8 cellular contexts compared by ENCODE assay signal in genomic region chr5:43073597-43074546, GRCh38. TPM values are rescaled to one million over a fixed set of nuclear protein-coding genes. Genes with fewer than 3 reads are reported as not detected.
DNase-seq lines count a peak whose midpoint lies in the region; ATAC-seq, FAIRE-seq and TF ChIP-seq lines count a peak whose summit lies in the region.

No MANE protein-coding gene starts in this region.

- no peaks in the 10 kb centered on the region for H3K27me3 Mint-ChIP-seq in memory B cell

- in situ Hi-C loops in GM12878 (cut with MboI): loop anchor here (10.0 kb wide), 1 partner anchor 311 kb away; no protein-coding TSS in a partner anchor

- peaks cover 17% of the 10 kb centered on the region for H3K36me3 Mint-ChIP-seq in memory B cell

- no peak overlapping the region for H3K4me3 Mint-ChIP-seq in memory B cell

- peak; percentile 56 for DNase-seq in A172 (ENCODE audit: low spot score)
- peak; percentile 58 for DNase-seq in GM03348 (ENCODE audit: low spot score)
- peak; percentile 48 for DNase-seq in NCI-H1105 (lab: John Stamatoyannopoulos, UW)
- DNase-seq in SK-N-SH: peak; percentile 54
- no peak for DNase-seq in GM12878 (ENCODE audit: low read depth, low spot score)
- peak in 1 of 2 donors; percentile 59 for DNase-seq in memory B cell (ENCODE audit: low spot score in 2 of 2)

- no peak overlapping the region for H3K4me3 ChIP-seq in SK-N-SH (ENCODE audit: low read depth in 2 of 2, low read length in 1 of 2)
- H3K4me3 ChIP-seq in GM12878: no peak overlapping the region

- WGBS in SK-N-SH (ENCODE audit: low lambda C conversion rate): 92% methylated on average over 12 of the region's 12 CpGs
- 80% methylated on average over 12 of the region's 12 CpGs for WGBS in GM12878 (ENCODE audit: insufficient coverage, insufficient replicate concordance, low lambda C conversion rate, missing lambda C conversion rate)

- TF ChIP-seq RAD21 in SK-N-SH (IDR thresholded peaks at IDR 0.05; ENCODE audit: low read length): peak; percentile 62
- peak; percentile 81 for TF ChIP-seq RAD21 in GM12878 (IDR thresholded peaks at IDR 0.05; ENCODE audit: insufficient read depth, low read depth, low read length)

- H3K4me1 Mint-ChIP-seq in memory B cell: peaks cover 26% of the 10 kb centered on the region

- TF ChIP-seq POLR2A in GM12878 (IDR thresholded peaks at IDR 0.05; ENCODE audit: low read depth, low read length): no peak

- RAD21 ChIA-PET in GM12878 (lab: Charles Lee; ENCODE audit: unreplicated experiment): interaction anchor here (1.2 to 1.7 kb wide), 2 partner anchors 47 to 316 kb away, joined by 3 to 8 read pairs; partner anchors contain the start of gene ZNF131

- TF ChIP-seq CTCF in SK-N-SH (IDR thresholded peaks at IDR 0.05) (peak; percentile 63), GM12878 (IDR thresholded peaks at IDR 0.05 in 2 of 3, conservative IDR thresholded peaks at IDR 0.05 in 1 of 3; ENCODE audit: control insufficient read depth in 2 of 3, extremely low read depth in 1 of 3, insufficient read depth in 1 of 3, low read depth in 3 of 3, low read length in 3 of 3) (peak; percentile 50 to 71 (median 71); a peak in 5 of 6 replicates)

- FAIRE-seq in GM12878 (lab: Jason Lieb, UNC): no peak

- no peaks in the 10 kb centered on the region for H3F3A ChIP-seq in SK-N-SH (replicated peaks; ENCODE audit: insufficient read depth)

- peaks cover 3% of the 10 kb centered on the region for H3K9me3 Mint-ChIP-seq in memory B cell

- no peaks in the 10 kb centered on the region for H3K9me2 ChIP-seq in SK-N-SH

- H3K4me1 ChIP-seq in SK-N-SH (ENCODE audit: control insufficient read depth in 1 of 2, insufficient read depth in 2 of 2, low read depth in 1 of 2, low read length in 1 of 2) (peaks cover 0 to 3% of the 10 kb centered on the region in 2 experiments; a peak in 1 of 4 replicates), GM12878 (ENCODE audit: control insufficient read depth, insufficient read depth, low read length) (0 out of 2 replicates have a peak, but pooled peaks cover 4% of the 10 kb centered on the region)

- H4K20me1 ChIP-seq in SK-N-SH (ENCODE audit: insufficient read depth): no peaks in the 10 kb centered on the region
- H4K20me1 ChIP-seq in GM12878 (ENCODE audit: control insufficient read depth, insufficient read depth): no peaks in the 10 kb centered on the region

- CTCF ChIA-PET in SK-N-SH (lab: Yijun Ruan, JAX): interaction anchor here (1.0 to 1.5 kb wide), 3 partner anchors 17 to 410 kb away, joined by 3 to 5 read pairs (median 4); partner anchors contain the start of gene TMEM267
- CTCF ChIA-PET in GM12878 (lab: Yijun Ruan, JAX): interaction anchor here (0.6 to 2.1 kb wide), 15 partner anchors 9 to 410 kb away, joined by 3 to 9 read pairs (median 4); partner anchors contain the start of gene TMEM267

- peak; percentile 66 for ATAC-seq in GM12878
- peak; percentile 32 for ATAC-seq in memory B cell (ENCODE audit: low read depth)
- no peak for ATAC-seq in HG02870 (IDR thresholded peaks at IDR 0.05; ENCODE audit: unreplicated experiment)
- no peak for ATAC-seq in GM18867 (IDR thresholded peaks at IDR 0.05; ENCODE audit: unreplicated experiment)

- H3K9ac ChIP-seq in SK-N-SH (no peak overlapping the region), GM12878 (ENCODE audit: control insufficient read depth, insufficient read depth, low read length) (no peak overlapping the region)

- H3K79me2 ChIP-seq in SK-N-SH (ENCODE audit: insufficient read depth) (peaks cover 27% of the 10 kb centered on the region), GM12878 (ENCODE audit: control insufficient read depth, insufficient read depth, low read length) (peaks cover 3% of the 10 kb centered on the region)

- H3K27ac Mint-ChIP-seq in memory B cell: peak overlapping the region; percentile 8

- BruUV-seq in GM12878 (replicated peaks; lab: Mats Ljungman, UMichigan): no TSS peak

- H3K4me2 ChIP-seq in SK-N-SH (no peak overlapping the region), GM12878 (ENCODE audit: control insufficient read depth, insufficient read depth) (no peak overlapping the region)

- H3K36me3 ChIP-seq in SK-N-SH (replicated peaks in 1 of 2; ENCODE audit: control insufficient read depth in 1 of 2, insufficient read depth in 2 of 2, low read length in 1 of 2): peaks cover 13 to 27% of the 10 kb centered on the region in 2 experiments
- H3K36me3 ChIP-seq in GM12878 (ENCODE audit: control insufficient read depth in 2 of 2, insufficient read depth in 2 of 2, low read length in 1 of 2): peaks cover 5 to 6% of the 10 kb centered on the region in 2 experiments; a peak in 3 of 4 replicates

- no peak for TF ChIP-seq EP300 in SK-N-SH (IDR thresholded peaks at IDR 0.05; ENCODE audit: borderline replicate concordance in 1 of 2, low read depth in 1 of 2, low read length in 1 of 2)
- no peak for TF ChIP-seq EP300 in GM12878 (IDR thresholded peaks at IDR 0.05; ENCODE audit: borderline replicate concordance in 1 of 2, control insufficient read depth in 1 of 2, low read depth in 2 of 2, low read length in 2 of 2)

- intact Hi-C loops in GM12878 (cut with micrococcal nuclease; ENCODE audit: unreplicated experiment): loop anchor here (1.0 to 10.0 kb wide), 3 partner anchors 31 to 311 kb away; partner anchors contain the start of gene HMGCS1

- no peak overlapping the region for H2AFZ ChIP-seq in SK-N-SH (ENCODE audit: low read depth)
- H2AFZ ChIP-seq in GM12878 (ENCODE audit: control insufficient read depth, low read depth, low read length): peak overlapping the region; percentile 69

- SMC1A ChIA-PET in GM12878 (lab: Charles Lee; ENCODE audit: uncharacterized antibody, unreplicated experiment): no interaction called here

- H3K27ac ChIP-seq in SK-N-SH (ENCODE audit: low read depth in 2 of 2, low read length in 1 of 2) (no peak overlapping the region), GM12878 (ENCODE audit: control insufficient read depth, insufficient read depth) (no peak overlapping the region)

- H3K27me3 ChIP-seq in SK-N-SH (ENCODE audit: insufficient read depth) (no peaks in the 10 kb centered on the region), GM12878 (replicated peaks in 1 of 2; ENCODE audit: control insufficient read depth in 2 of 2, insufficient read depth in 2 of 2, low read length in 1 of 2) (no peaks in the 10 kb centered on the region)

- POLR2A ChIA-PET in SK-N-SH (lab: Yijun Ruan, JAX) (no interaction called here), GM12878 (lab: Charles Lee) (no interaction called here)

- H3K9me3 ChIP-seq in SK-N-SH (no peaks in the 10 kb centered on the region), GM12878 (replicated peaks; ENCODE audit: control insufficient read depth, insufficient read depth, low read length) (no peaks in the 10 kb centered on the region)

TF ChIP-seq in SK-N-SH, 30 proteins besides CTCF, POLR2A, EP300 and RAD21 (continues in another document):
- TF ChIP-seq YY1 (IDR thresholded peaks at IDR 0.05; ENCODE audit: low read depth) (no peak; the same call in 1 of the 2 replicates), ELF1 (IDR thresholded peaks at IDR 0.05) (no peak), JUND (IDR thresholded peaks at IDR 0.05) (no peak)

TF ChIP-seq in GM12878, 131 proteins besides CTCF, POLR2A, EP300 and RAD21 (continues in another document):
- TF ChIP-seq YY1 (IDR thresholded peaks at IDR 0.05; ENCODE audit: low read depth, low read length) (peak; percentile 72; the same call in 1 of the 2 replicates), ATF7 (IDR thresholded peaks at IDR 0.05; ENCODE audit: low read depth) (no peak)

RNA-seq across cellular contexts. Expression of gene ANXA2R, which starts 33.8 kb away (rescaled TPM):
- 8.0 and 9.4 TPM in 2 replicates for total RNA-seq in A172 (2014; rRNA removed; shearing (Covaris generic))
- polyA plus RNA-seq in SK-N-SH (2012; rRNA removed): 1.7 and 1.9 TPM in 2 replicates
- 0.88 and 1.4 TPM in 2 replicates for polyA plus RNA-seq in SK-N-SH (2012; cell fraction: cytosol; rRNA removed)
- 3.7 and 5.4 TPM in 2 replicates for polyA plus RNA-seq in SK-N-SH (2012; cell fraction: nucleus; rRNA removed)
- total RNA-seq in GM12878 (2013; cell fraction: nucleolus; rRNA removed): 5.8 and 9.3 TPM in 2 replicates
- 4.3 and 4.7 TPM in 2 replicates for total RNA-seq in GM12878 (2014; rRNA removed)
- 4.2 and 5.1 TPM in 2 replicates for total RNA-seq in GM12878 (2014; rRNA removed; fragmentation: Illumina TruSeq; extraction: Trizol)
- total RNA-seq in GM12878 (2021): 4.4 and 5.2 TPM in 2 replicates
- polyA plus RNA-seq in GM12878 (2011; ENCODE audit: low read depth): 1.4 TPM
- 1.8 and 2.3 TPM in 2 replicates for polyA plus RNA-seq in GM12878 (2011; rRNA removed)
- 1.6 and 2.1 TPM in 2 replicates for polyA plus RNA-seq in GM12878 (2011; cell fraction: cytosol; rRNA removed)
- polyA plus RNA-seq in GM12878 (2011; cell fraction: nucleus; rRNA removed): 4.3 and 4.7 TPM in 2 replicates
- polyA plus RNA-seq in GM12878 (2012): 2.2 and 2.4 TPM in 2 replicates
- polyA plus RNA-seq in GM12878 (2014; fragmentation: Illumina TruSeq; extraction: Trizol): 3.6 and 3.7 TPM in 2 replicates
- 1 to 10 TPM; 3.2 to 4.5 TPM for polyA plus RNA-seq in GM12878 (2014; fragmentation: Nextera tagmentation; extraction: Ambion mirVana)
- 6.8 and 7.8 TPM in 2 replicates for polyA plus RNA-seq in GM12878 (2014; rRNA removed)
- polyA plus RNA-seq in GM12878 (2016; fragmentation: Nextera tagmentation; extraction: Ambion mirVana): 1 to 10 TPM; 6.4 to 6.7 TPM
- 3.0 and 4.7 TPM in 2 replicates for polyA minus RNA-seq in GM12878 (2011; rRNA and poly(A)+ RNA removed)
- polyA minus RNA-seq in GM12878 (2011; cell fraction: cytosol; rRNA and poly(A)+ RNA removed): 0.62 TPM in 1 of 2 replicates, not detected in the other
- 7.4 and 18.5 TPM in 2 replicates for polyA minus RNA-seq in GM12878 (2011; cell fraction: nucleus; rRNA and poly(A)+ RNA removed)

RNA-seq across cellular contexts. Expression of gene ZNF131, which starts 46.8 kb away (rescaled TPM):
- total RNA-seq in A172 (2014; rRNA removed; shearing (Covaris generic)): 33.2 and 46.2 TPM in 2 replicates
- polyA plus RNA-seq in SK-N-SH (2012; rRNA removed): 17.2 and 22.9 TPM in 2 replicates
- polyA plus RNA-seq in SK-N-SH (2012; cell fraction: cytosol; rRNA removed): 25.3 and 25.6 TPM in 2 replicates
- 20.2 and 35.9 TPM in 2 replicates for polyA plus RNA-seq in SK-N-SH (2012; cell fraction: nucleus; rRNA removed)
- total RNA-seq in GM12878 (2013; cell fraction: nucleolus; rRNA removed): 107 and 112 TPM in 2 replicates
- 28.0 and 32.5 TPM in 2 replicates for total RNA-seq in GM12878 (2014; rRNA removed)
- total RNA-seq in GM12878 (2014; rRNA removed; fragmentation: Illumina TruSeq; extraction: Trizol): 52.6 and 53.0 TPM in 2 replicates
- 28.5 and 31.6 TPM in 2 replicates for total RNA-seq in GM12878 (2021)
- polyA plus RNA-seq in GM12878 (2011; ENCODE audit: low read depth): 13.9 TPM
- polyA plus RNA-seq in GM12878 (2011; rRNA removed): 47.9 and 67.2 TPM in 2 replicates
- 20.0 and 21.2 TPM in 2 replicates for polyA plus RNA-seq in GM12878 (2011; cell fraction: cytosol; rRNA removed)
- 36.3 and 39.3 TPM in 2 replicates for polyA plus RNA-seq in GM12878 (2011; cell fraction: nucleus; rRNA removed)
- 17.6 and 20.0 TPM in 2 replicates for polyA plus RNA-seq in GM12878 (2012)
- polyA plus RNA-seq in GM12878 (2014; fragmentation: Illumina TruSeq; extraction: Trizol): 49.1 and 76.0 TPM in 2 replicates
- 10 to 100 TPM; 16.4 to 23.3 TPM for polyA plus RNA-seq in GM12878 (2014; fragmentation: Nextera tagmentation; extraction: Ambion mirVana)
- polyA plus RNA-seq in GM12878 (2014; rRNA removed): 23.2 and 27.9 TPM in 2 replicates
- 10 to 100 TPM; 24.9 to 28.5 TPM for polyA plus RNA-seq in GM12878 (2016; fragmentation: Nextera tagmentation; extraction: Ambion mirVana)
- polyA minus RNA-seq in GM12878 (2011; rRNA and poly(A)+ RNA removed): 35.7 and 57.9 TPM in 2 replicates
- polyA minus RNA-seq in GM12878 (2011; cell fraction: cytosol; rRNA and poly(A)+ RNA removed): 17.0 and 20.3 TPM in 2 replicates
- polyA minus RNA-seq in GM12878 (2011; cell fraction: nucleus; rRNA and poly(A)+ RNA removed): 29.6 and 53.0 TPM in 2 replicates

Comparison
In these comparisons a context has a peak if more than half of its experiments do, and no peak if none do; other contexts are left out.
1. ATAC-seq: peak in GM12878 (single experiment) and memory B cell (single experiment); none in HG02870 (single experiment) and GM18867 (single experiment).